ENCODE assay signal across 7 cellular contexts in genomic region chr11:3297834-3298233, GRCh38.
DNase-seq lines count a peak whose midpoint lies in the region; ATAC-seq, FAIRE-seq and TF ChIP-seq lines count a peak whose summit lies in the region.
"Not testable (repeated sequence)": the region's sequence is repeated elsewhere in the genome, so short reads cannot be mapped to it uniquely, and the experiment has no call there.

No MANE protein-coding gene starts in this region.

- in situ Hi-C loops in K562 (cut with MboI): loop anchor here (10.0 kb wide), 1 partner anchor 53 kb away; no protein-coding TSS in a partner anchor

- not testable (repeated sequence) for ATAC-seq in K562

- TF ChIP-seq EP300 in K562 (IDR thresholded peaks at IDR 0.05; ENCODE audit: low read length): not testable (repeated sequence)

- H3K27me3 ChIP-seq in K562 (ENCODE audit: control insufficient read depth in 2 of 2, insufficient read depth in 2 of 2, low read length in 2 of 2): not testable (repeated sequence)

- H3K9me3 ChIP-seq in K562 (replicated peaks; ENCODE audit: control insufficient read depth, insufficient read depth, low read depth, low read length): not testable (repeated sequence)

- H3K27ac ChIP-seq in K562 (ENCODE audit: extremely low read depth, low read depth, low read length): not testable (repeated sequence)

- intact Hi-C loops in K562 (cut with micrococcal nuclease): not testable (repeated sequence)

- not testable (repeated sequence) for H4K20me1 ChIP-seq in K562 (replicated peaks; ENCODE audit: control insufficient read depth, insufficient read depth, low read length)

- peak; percentile 40 for FAIRE-seq in GM12891 (lab: Jason Lieb, UNC)
- FAIRE-seq in RCC 7860 (lab: Jason Lieb, UNC); K562 (lab: Jason Lieb, UNC): not testable (repeated sequence)

- not testable (repeated sequence) for TF ChIP-seq POLR2A in GM12891 (IDR thresholded peaks at IDR 0.05; ENCODE audit: low read depth, low read length); K562 (conservative IDR thresholded peaks at IDR 0.05)

- CTCF ChIA-PET in K562 (lab: Yijun Ruan, JAX; ENCODE audit: low intra/inter-chr PET ratio): not testable (repeated sequence)

- POLR2A ChIA-PET in K562 (lab: Yijun Ruan, JAX): not testable (repeated sequence)

- H3K9me1 ChIP-seq in K562 (ENCODE audit: control insufficient read depth, insufficient read depth, low read length): not testable (repeated sequence)

- H3K4me3 ChIP-seq in K562: not testable (repeated sequence)

- not testable (repeated sequence) for TF ChIP-seq CTCF in K562 (IDR thresholded peaks at IDR 0.05 in 2 of 3, conservative IDR thresholded peaks at IDR 0.05 in 1 of 3; ENCODE audit: insufficient read depth in 2 of 3, low read depth in 1 of 3, low read length in 3 of 3)

- not testable (repeated sequence) for H3K36me3 ChIP-seq in K562 (ENCODE audit: control insufficient read depth, insufficient read depth, low read length)

- not testable (repeated sequence) for H3K4me1 ChIP-seq in K562 (replicated peaks in 1 of 2; ENCODE audit: control insufficient read depth in 2 of 2, insufficient read depth in 2 of 2, low read length in 2 of 2)

- not testable (repeated sequence) for H3K4me2 ChIP-seq in K562 (ENCODE audit: insufficient read depth, low read length)

- H3K79me2 ChIP-seq in K562 (ENCODE audit: control insufficient read depth, insufficient read depth, low read length): not testable (repeated sequence)

- DNase-seq in CD1c-positive myeloid dendritic cell (ENCODE audit: extremely low spot score) (peak; percentile 0), LoVo (ENCODE audit: low spot score) (peak; percentile 0), RCC 7860 (ENCODE audit: low spot score) (peak; percentile 0), SKM-1 treated with dmso at 0.1 percent for 144 hours (lab: John Stamatoyannopoulos, UW; ENCODE audit: unreplicated experiment) (peak; percentile 15), kidney tubule cell (ENCODE audit: low spot score) (peak; percentile 1)
- DNase-seq in GM12891 (ENCODE audit: insufficient read length, low spot score); K562 (ENCODE audit: extremely low read depth in 1 of 4, low spot score in 3 of 4): not testable (repeated sequence)

- not testable (repeated sequence) for BruUV-seq in K562 (replicated peaks; lab: Mats Ljungman, UMichigan)

- H2AFZ ChIP-seq in K562 (ENCODE audit: low read depth, low read length): not testable (repeated sequence)

- WGBS in K562 (ENCODE audit: insufficient coverage, low coverage, missing lambda C conversion rate): 47% methylated on average over 2 of the region's 5 CpGs

- not testable (repeated sequence) for TF ChIP-seq RAD21 in K562 (CRISPR knock-in tag; conservative IDR thresholded peaks at IDR 0.05 in 1 of 2, IDR thresholded peaks at IDR 0.05 in 1 of 2)

- not testable (repeated sequence) for H3K9ac ChIP-seq in K562 (ENCODE audit: insufficient read depth in 1 of 2, low read depth in 2 of 2, low read length in 2 of 2)

TF ChIP-seq in K562, 482 proteins besides CTCF, POLR2A, EP300 and RAD21:
- 0 out of 2 replicates have a peak, but pooled peaks have one; percentile 12 for TF ChIP-seq FOSL1 (tag; conservative IDR thresholded peaks at IDR 0.05)
